In the genomic region with DNA sequence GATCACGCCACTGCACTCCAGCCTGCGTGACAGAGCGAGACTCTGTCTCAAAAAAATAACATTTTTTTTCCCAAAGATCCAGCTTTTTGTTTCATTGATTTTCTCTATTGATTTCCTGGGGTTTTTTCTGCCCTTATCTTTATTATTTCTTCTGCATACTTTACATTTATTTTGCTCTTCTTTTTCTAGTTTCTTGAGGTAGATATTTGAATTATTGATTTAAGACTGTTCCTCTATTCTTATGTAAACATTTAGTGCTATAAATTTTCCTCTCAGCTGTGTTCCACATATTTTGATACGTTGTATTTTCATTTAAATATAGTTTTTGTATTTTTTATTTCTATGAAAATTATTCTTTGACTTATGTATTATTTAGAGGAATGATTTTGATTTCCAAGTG, we compare ENCODE assay signal across 25 cellular contexts.
"Had no signal": no experiment of that assay in that cellular context is flagged by ENCODE, and none has a peak within 500 bp of the region (broad histone marks: within the 10 kb centered on the region; RNA-seq: fewer than 3 reads in every experiment).

No MANE protein-coding gene starts in this region.

- H3K4me1 ChIP-seq: esophagus squamous epithelium, heart left ventricle, left lung, lower lobe of right lung had no signal

- H3K4me2 ChIP-seq: hepatocyte had no signal

- H3K36me3 ChIP-seq: esophagus squamous epithelium, gastroesophageal sphincter, heart left ventricle, left lung, lower lobe of right lung had no signal

- H2AFZ ChIP-seq: hepatocyte had no signal

- H3K4me3 ChIP-seq: coronary artery, dorsolateral prefrontal cortex, esophagus squamous epithelium, gastroesophageal sphincter, heart left ventricle, hepatocyte, left lung, lower lobe of right lung, mucosa of descending colon had no signal

- H3K9me3 ChIP-seq: esophagus squamous epithelium, gastroesophageal sphincter, heart left ventricle, left lung, lower lobe of right lung, mucosa of descending colon had no signal

- H3K27me3 ChIP-seq: dorsolateral prefrontal cortex, hepatocyte had no signal

- H3K79me2 ChIP-seq: hepatocyte had no signal

- H3K27ac ChIP-seq: coronary artery, dorsolateral prefrontal cortex, epithelial cell of prostate, esophagus squamous epithelium, gastroesophageal sphincter, heart left ventricle, hepatocyte, left lung, lower lobe of right lung had no signal

- ATAC-seq: esophagus mucosa; gastroesophageal sphincter; heart left ventricle; left cardiac atrium; left lung; left ventricle myocardium superior; lower lobe of right lung; mucosa of descending colon; naive thymus-derived CD8-positive, alpha-beta T cell had no signal

- DNase-seq: dermis blood vessel endothelial cell; dorsolateral prefrontal cortex; effector CD4-positive, alpha-beta T cell; effector memory CD4-positive, alpha-beta T cell; erythroblast; esophagus squamous epithelium; foreskin fibroblast; foreskin melanocyte; heart left ventricle; hypothalamus; immature natural killer cell; islet precursor cell; left cardiac atrium; left lung; left ventricle myocardium superior; lower lobe of right lung; mesenchymal stem cell; mucosa of descending colon; naive B cell; naive thymus-derived CD8-positive, alpha-beta T cell had no signal
